In genomic region chr5:36882250-36882649, GRCh38 we compare ENCODE assay signal across 9 cellular contexts. TPM values are rescaled to one million over a fixed set of nuclear protein-coding genes. Genes with fewer than 3 reads are reported as not detected.
DNase-seq lines count a peak whose midpoint lies in the region; ATAC-seq and TF ChIP-seq lines count a peak whose summit lies in the region.
"Had no signal": no experiment of that assay in that cellular context is flagged by ENCODE, and none has a peak within 500 bp of the region (broad histone marks: within the 10 kb centered on the region; RNA-seq: fewer than 3 reads in every experiment).

No MANE protein-coding gene starts in this region.

- CTCF ChIA-PET in CD4-positive, alpha-beta memory T cell (lab: Charles Lee; ENCODE audit: partially characterized antibody): interaction anchor here (1.0 to 1.1 kb wide), 2 partner anchors 152 to 192 kb away, joined by 3 read pairs; no protein-coding TSS in a partner anchor
- CTCF ChIA-PET in activated B cell treated with CpG ODN at 0.5 μM for 24 hours (lab: Charles Lee): no interaction called here

- H3K27ac Mint-ChIP-seq in CD4-positive, alpha-beta memory T cell: peak overlapping the region in 3 of 7 donors; percentile 12 to 82 (median 29)
- H3K27ac Mint-ChIP-seq in activated B cell treated with CpG ODN at 0.5 μM for 24 hours: peak overlapping the region; percentile 59

- intact Hi-C loops in CD4-positive, alpha-beta memory T cell (cut with micrococcal nuclease): no loop called here
- intact Hi-C loops in activated B cell treated with CpG ODN at 0.5 μM for 24 hours (cut with micrococcal nuclease): no loop called here

- no peak for DNase-seq in CD4-positive, alpha-beta memory T cell
- no peak for DNase-seq in activated B cell treated with CpG ODN at 0.5 μM for 24 hours
- DNase-seq in mesenteric fat pad (ENCODE audit: low spot score): no peak
- DNase-seq in mesenchymal stem cell: no peak
- no peak for DNase-seq in NCI-H524 (lab: John Stamatoyannopoulos, UW)
- DNase-seq: islet precursor cell had no signal

- no peak overlapping the region for H2BK12ac ChIP-seq in mesenchymal stem cell (ENCODE audit: low read length in 2 of 2)

- no peak overlapping the region for H2BK120ac ChIP-seq in mesenchymal stem cell (ENCODE audit: low read depth, low read length)

- H2AK5ac ChIP-seq in mesenchymal stem cell (ENCODE audit: low read length, severe bottlenecking): no peak overlapping the region

- H3K4me2 ChIP-seq in mesenchymal stem cell (ENCODE audit: low read length, poor library complexity, severe bottlenecking): no peak overlapping the region

- 100% methylated on average over 2 of the region's 3 CpGs for WGBS in mesenchymal stem cell

- no peak overlapping the region for H3K4me3 ChIP-seq in CD4-positive, alpha-beta memory T cell (ENCODE audit: low read length in 2 of 2)
- H3K4me3 ChIP-seq in mesenchymal stem cell (ENCODE audit: insufficient read depth in 1 of 2, low read depth in 1 of 2, low read length in 2 of 2): no peak overlapping the region

- no peak overlapping the region for H3K27ac ChIP-seq in CD4-positive, alpha-beta memory T cell (ENCODE audit: low read depth, low read length)
- H3K27ac ChIP-seq in mesenchymal stem cell (ENCODE audit: low read length, poor library complexity, severe bottlenecking): no peak overlapping the region

- peaks cover 76% of the 10 kb centered on the region for H3K4me1 ChIP-seq in CD4-positive, alpha-beta memory T cell (ENCODE audit: insufficient read depth, low read length)
- H3K4me1 ChIP-seq in mesenchymal stem cell (ENCODE audit: control insufficient read depth, insufficient read depth, low read depth, low read length): no peaks in the 10 kb centered on the region

- no peaks in the 10 kb centered on the region for H3K9me3 ChIP-seq in CD4-positive, alpha-beta memory T cell (ENCODE audit: control insufficient read depth in 1 of 2, low read length in 2 of 2)
- no peaks in the 10 kb centered on the region for H3K9me3 ChIP-seq in mesenchymal stem cell (ENCODE audit: control insufficient read depth, low read length)

- POLR2A ChIA-PET in CD4-positive, alpha-beta memory T cell (lab: Charles Lee; ENCODE audit: partially characterized antibody): no interaction called here
- POLR2A ChIA-PET in activated B cell treated with CpG ODN at 0.5 μM for 24 hours (lab: Charles Lee): interaction anchor here (0.5 kb wide), 1 partner anchor 496 kb away, joined by 3 read pairs; no protein-coding TSS in a partner anchor

- H3K18ac ChIP-seq in mesenchymal stem cell (ENCODE audit: low read depth in 1 of 2, low read length in 2 of 2): no peak overlapping the region

- H3K14ac ChIP-seq in mesenchymal stem cell (ENCODE audit: low read length in 2 of 2): no peak overlapping the region

- no peak overlapping the region for H4K91ac ChIP-seq in mesenchymal stem cell (ENCODE audit: low read length)

- H3K4ac ChIP-seq in mesenchymal stem cell (ENCODE audit: low read depth in 1 of 2, low read length in 2 of 2): no peak overlapping the region

- ATAC-seq in GM18909 (IDR thresholded peaks at IDR 0.05; ENCODE audit: poor library complexity, unreplicated experiment): peak; percentile 51
- peak; percentile 34 for ATAC-seq in HG02981 (IDR thresholded peaks at IDR 0.05; ENCODE audit: unreplicated experiment)
- ATAC-seq in activated B cell treated with CpG ODN at 0.5 μM for 24 hours (ENCODE audit: low read depth): no peak
- ATAC-seq in GM19324 (IDR thresholded peaks at IDR 0.05; ENCODE audit: low FRiP score, unreplicated experiment): no peak

- H2AFZ ChIP-seq in mesenchymal stem cell (ENCODE audit: low read depth, low read length): no peak overlapping the region

- peaks cover 5% of the 10 kb centered on the region for H3K79me1 ChIP-seq in mesenchymal stem cell (replicated peaks; ENCODE audit: low read length, poor library complexity, severe bottlenecking)

- peaks cover 10 to 13% of the 10 kb centered on the region in 2 donors for H3K36me3 Mint-ChIP-seq in CD4-positive, alpha-beta memory T cell
- H3K36me3 Mint-ChIP-seq in activated B cell treated with CpG ODN at 0.5 μM for 24 hours (ENCODE audit: low read depth): peaks cover 19% of the 10 kb centered on the region

- H2BK15ac ChIP-seq in mesenchymal stem cell (ENCODE audit: low read depth, poor library complexity, severe bottlenecking): no peak overlapping the region

- no peaks in the 10 kb centered on the region for H3K36me3 ChIP-seq in CD4-positive, alpha-beta memory T cell (ENCODE audit: insufficient read depth, low read length)
- H3K36me3 ChIP-seq in mesenchymal stem cell (ENCODE audit: control insufficient read depth in 1 of 2, insufficient read depth in 2 of 2, low read depth in 1 of 2, low read length in 2 of 2): peaks cover 5 to 13% of the 10 kb centered on the region in 2 experiments

- H3K9me3 Mint-ChIP-seq in CD4-positive, alpha-beta memory T cell: no peaks in the 10 kb centered on the region
- no peaks in the 10 kb centered on the region for H3K9me3 Mint-ChIP-seq in activated B cell treated with CpG ODN at 0.5 μM for 24 hours

- no peak overlapping the region for H4K8ac ChIP-seq in mesenchymal stem cell (ENCODE audit: low read length)

- no peak overlapping the region for H2BK5ac ChIP-seq in mesenchymal stem cell (ENCODE audit: low read depth, low read length, poor library complexity, severe bottlenecking)

- no peak overlapping the region for H3K23ac ChIP-seq in mesenchymal stem cell (ENCODE audit: low read length in 2 of 2)

- peak overlapping the region in 7 of 8 donors; percentile 0 to 67 (median 49) for H3K4me3 Mint-ChIP-seq in CD4-positive, alpha-beta memory T cell
- H3K4me3 Mint-ChIP-seq in activated B cell treated with CpG ODN at 0.5 μM for 24 hours: peak overlapping the region; percentile 30

- no peak for TF ChIP-seq CTCF in activated B cell treated with CpG ODN at 0.5 μM for 24 hours (IDR thresholded peaks at IDR 0.05)

- no peaks in the 10 kb centered on the region for H3K27me3 ChIP-seq in CD4-positive, alpha-beta memory T cell (ENCODE audit: insufficient read depth, low read length)
- no peaks in the 10 kb centered on the region for H3K27me3 ChIP-seq in mesenchymal stem cell (ENCODE audit: control insufficient read depth in 1 of 2, insufficient read depth in 1 of 2, low read length in 2 of 2)

- H3K4me1 Mint-ChIP-seq in CD4-positive, alpha-beta memory T cell: peaks cover 51 to 70% (median 61%) of the 10 kb centered on the region in 4 donors
- peaks cover 70% of the 10 kb centered on the region for H3K4me1 Mint-ChIP-seq in activated B cell treated with CpG ODN at 0.5 μM for 24 hours

- H3K27me3 Mint-ChIP-seq in CD4-positive, alpha-beta memory T cell: no peaks in the 10 kb centered on the region
- no peaks in the 10 kb centered on the region for H3K27me3 Mint-ChIP-seq in activated B cell treated with CpG ODN at 0.5 μM for 24 hours

- H3K9ac ChIP-seq in mesenchymal stem cell (ENCODE audit: low read length): no peak overlapping the region

RNA-seq across cellular contexts. Expression of gene NIPBL, which starts 5.7 kb away (rescaled TPM):
- total RNA-seq in CD4-positive, alpha-beta memory T cell: 100 to 1,000 TPM; 106 to 110 TPM
- 10 to 100 TPM in 1 of 2 donors, 1 to 10 TPM in 1; 3.8 to 43.0 TPM for polyA plus RNA-seq in CD4-positive, alpha-beta memory T cell
- total RNA-seq in activated B cell treated with CpG ODN at 0.5 μM for 24 hours (75.2 and 82.5 TPM in 2 replicates), mesenteric fat pad (57.3 TPM)
- polyA plus RNA-seq in mesenchymal stem cell (2013, experiment 1 of 2): 17.2 TPM
- 15.4 TPM for polyA plus RNA-seq in mesenchymal stem cell (2013, experiment 2 of 2)

Comparison
In these comparisons a context has a peak if more than half of its experiments do, and no peak if none do; other contexts are left out.
1. ATAC-seq: peak in GM18909 (single experiment) and HG02981 (single experiment); none in activated B cell treated with CpG ODN at 0.5 μM for 24 hours (single experiment) and GM19324 (single experiment).